In the genomic region with DNA sequence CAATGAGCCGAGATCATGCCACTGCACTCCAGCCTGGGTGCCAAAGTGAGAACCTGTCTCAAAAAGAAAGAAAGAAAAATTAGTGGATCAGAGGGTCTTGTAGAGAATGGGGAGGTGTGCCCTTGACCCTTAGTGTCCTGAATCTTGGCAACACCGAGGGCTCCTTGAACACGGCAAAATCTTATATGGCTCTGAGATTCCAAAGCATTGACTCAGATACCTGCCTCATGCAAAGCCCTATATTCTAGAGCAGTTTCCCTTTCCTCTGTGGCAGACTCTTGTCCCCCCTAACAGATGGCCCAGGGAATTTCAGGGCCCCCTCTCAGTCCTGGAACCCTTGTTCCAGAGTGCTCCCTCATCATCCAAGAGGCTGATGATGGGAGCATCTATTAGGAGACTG, we compare ENCODE assay signal across 2 cellular contexts.
TF ChIP-seq lines count a peak whose summit lies in the region.

No MANE protein-coding gene starts in this region.

TF ChIP-seq in liver, 16 proteins besides CTCF, POLR2A, EP300 and RAD21:
- TF ChIP-seq HNF4G (IDR thresholded peaks at IDR 0.05) (no peak), SP1 (IDR thresholded peaks at IDR 0.05) (no peak), TAF1 (conservative IDR thresholded peaks at IDR 0.05) (no peak), HNF4A (conservative IDR thresholded peaks at IDR 0.05) (no peak), FOXA2 (IDR thresholded peaks at IDR 0.05) (no peak), YY1 (IDR thresholded peaks at IDR 0.05) (no peak), JUND (IDR thresholded peaks at IDR 0.05) (no peak)
- TF ChIP-seq, protein P1, sequence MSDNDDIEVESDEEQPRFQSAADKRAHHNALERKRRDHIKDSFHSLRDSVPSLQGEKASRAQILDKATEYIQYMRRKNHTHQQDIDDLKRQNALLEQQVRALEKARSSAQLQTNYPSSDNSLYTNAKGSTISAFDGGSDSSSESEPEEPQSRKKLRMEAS (IDR thresholded peaks at IDR 0.05) = no peak
- TF ChIP-seq, protein P2, sequence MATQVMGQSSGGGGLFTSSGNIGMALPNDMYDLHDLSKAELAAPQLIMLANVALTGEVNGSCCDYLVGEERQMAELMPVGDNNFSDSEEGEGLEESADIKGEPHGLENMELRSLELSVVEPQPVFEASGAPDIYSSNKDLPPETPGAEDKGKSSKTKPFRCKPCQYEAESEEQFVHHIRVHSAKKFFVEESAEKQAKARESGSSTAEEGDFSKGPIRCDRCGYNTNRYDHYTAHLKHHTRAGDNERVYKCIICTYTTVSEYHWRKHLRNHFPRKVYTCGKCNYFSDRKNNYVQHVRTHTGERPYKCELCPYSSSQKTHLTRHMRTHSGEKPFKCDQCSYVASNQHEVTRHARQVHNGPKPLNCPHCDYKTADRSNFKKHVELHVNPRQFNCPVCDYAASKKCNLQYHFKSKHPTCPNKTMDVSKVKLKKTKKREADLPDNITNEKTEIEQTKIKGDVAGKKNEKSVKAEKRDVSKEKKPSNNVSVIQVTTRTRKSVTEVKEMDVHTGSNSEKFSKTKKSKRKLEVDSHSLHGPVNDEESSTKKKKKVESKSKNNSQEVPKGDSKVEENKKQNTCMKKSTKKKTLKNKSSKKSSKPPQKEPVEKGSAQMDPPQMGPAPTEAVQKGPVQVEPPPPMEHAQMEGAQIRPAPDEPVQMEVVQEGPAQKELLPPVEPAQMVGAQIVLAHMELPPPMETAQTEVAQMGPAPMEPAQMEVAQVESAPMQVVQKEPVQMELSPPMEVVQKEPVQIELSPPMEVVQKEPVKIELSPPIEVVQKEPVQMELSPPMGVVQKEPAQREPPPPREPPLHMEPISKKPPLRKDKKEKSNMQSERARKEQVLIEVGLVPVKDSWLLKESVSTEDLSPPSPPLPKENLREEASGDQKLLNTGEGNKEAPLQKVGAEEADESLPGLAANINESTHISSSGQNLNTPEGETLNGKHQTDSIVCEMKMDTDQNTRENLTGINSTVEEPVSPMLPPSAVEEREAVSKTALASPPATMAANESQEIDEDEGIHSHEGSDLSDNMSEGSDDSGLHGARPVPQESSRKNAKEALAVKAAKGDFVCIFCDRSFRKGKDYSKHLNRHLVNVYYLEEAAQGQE (IDR thresholded peaks at IDR 0.05) = no peak
- TF ChIP-seq, protein P3, sequence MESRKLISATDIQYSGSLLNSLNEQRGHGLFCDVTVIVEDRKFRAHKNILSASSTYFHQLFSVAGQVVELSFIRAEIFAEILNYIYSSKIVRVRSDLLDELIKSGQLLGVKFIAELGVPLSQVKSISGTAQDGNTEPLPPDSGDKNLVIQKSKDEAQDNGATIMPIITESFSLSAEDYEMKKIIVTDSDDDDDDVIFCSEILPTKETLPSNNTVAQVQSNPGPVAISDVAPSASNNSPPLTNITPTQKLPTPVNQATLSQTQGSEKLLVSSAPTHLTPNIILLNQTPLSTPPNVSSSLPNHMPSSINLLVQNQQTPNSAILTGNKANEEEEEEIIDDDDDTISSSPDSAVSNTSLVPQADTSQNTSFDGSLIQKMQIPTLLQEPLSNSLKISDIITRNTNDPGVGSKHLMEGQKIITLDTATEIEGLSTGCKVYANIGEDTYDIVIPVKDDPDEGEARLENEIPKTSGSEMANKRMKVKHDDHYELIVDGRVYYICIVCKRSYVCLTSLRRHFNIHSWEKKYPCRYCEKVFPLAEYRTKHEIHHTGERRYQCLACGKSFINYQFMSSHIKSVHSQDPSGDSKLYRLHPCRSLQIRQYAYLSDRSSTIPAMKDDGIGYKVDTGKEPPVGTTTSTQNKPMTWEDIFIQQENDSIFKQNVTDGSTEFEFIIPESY (IDR thresholded peaks at IDR 0.05) = no peak

TF ChIP-seq in HepG2, 621 proteins besides CTCF, POLR2A, EP300 and RAD21:
- TF ChIP-seq, protein P4, sequence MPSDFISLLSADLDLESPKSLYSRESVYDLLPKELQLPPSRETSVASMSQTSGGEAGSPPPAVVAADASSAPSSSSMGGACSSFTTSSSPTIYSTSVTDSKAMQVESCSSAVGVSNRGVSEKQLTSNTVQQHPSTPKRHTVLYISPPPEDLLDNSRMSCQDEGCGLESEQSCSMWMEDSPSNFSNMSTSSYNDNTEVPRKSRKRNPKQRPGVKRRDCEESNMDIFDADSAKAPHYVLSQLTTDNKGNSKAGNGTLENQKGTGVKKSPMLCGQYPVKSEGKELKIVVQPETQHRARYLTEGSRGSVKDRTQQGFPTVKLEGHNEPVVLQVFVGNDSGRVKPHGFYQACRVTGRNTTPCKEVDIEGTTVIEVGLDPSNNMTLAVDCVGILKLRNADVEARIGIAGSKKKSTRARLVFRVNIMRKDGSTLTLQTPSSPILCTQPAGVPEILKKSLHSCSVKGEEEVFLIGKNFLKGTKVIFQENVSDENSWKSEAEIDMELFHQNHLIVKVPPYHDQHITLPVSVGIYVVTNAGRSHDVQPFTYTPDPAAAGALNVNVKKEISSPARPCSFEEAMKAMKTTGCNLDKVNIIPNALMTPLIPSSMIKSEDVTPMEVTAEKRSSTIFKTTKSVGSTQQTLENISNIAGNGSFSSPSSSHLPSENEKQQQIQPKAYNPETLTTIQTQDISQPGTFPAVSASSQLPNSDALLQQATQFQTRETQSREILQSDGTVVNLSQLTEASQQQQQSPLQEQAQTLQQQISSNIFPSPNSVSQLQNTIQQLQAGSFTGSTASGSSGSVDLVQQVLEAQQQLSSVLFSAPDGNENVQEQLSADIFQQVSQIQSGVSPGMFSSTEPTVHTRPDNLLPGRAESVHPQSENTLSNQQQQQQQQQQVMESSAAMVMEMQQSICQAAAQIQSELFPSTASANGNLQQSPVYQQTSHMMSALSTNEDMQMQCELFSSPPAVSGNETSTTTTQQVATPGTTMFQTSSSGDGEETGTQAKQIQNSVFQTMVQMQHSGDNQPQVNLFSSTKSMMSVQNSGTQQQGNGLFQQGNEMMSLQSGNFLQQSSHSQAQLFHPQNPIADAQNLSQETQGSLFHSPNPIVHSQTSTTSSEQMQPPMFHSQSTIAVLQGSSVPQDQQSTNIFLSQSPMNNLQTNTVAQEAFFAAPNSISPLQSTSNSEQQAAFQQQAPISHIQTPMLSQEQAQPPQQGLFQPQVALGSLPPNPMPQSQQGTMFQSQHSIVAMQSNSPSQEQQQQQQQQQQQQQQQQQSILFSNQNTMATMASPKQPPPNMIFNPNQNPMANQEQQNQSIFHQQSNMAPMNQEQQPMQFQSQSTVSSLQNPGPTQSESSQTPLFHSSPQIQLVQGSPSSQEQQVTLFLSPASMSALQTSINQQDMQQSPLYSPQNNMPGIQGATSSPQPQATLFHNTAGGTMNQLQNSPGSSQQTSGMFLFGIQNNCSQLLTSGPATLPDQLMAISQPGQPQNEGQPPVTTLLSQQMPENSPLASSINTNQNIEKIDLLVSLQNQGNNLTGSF (CRISPR knock-in tag; IDR thresholded peaks at IDR 0.05) = no peak
